Comparison of ENCODE assay signal across 10 cellular contexts in genomic region chr2:195304310-195304709, GRCh38.
A peak's percentile ranks its signal among the peaks of the same experiment; 100 is the strongest.
DNase-seq lines count a peak whose midpoint lies in the region; ATAC-seq, FAIRE-seq and TF ChIP-seq lines count a peak whose summit lies in the region.
"Had no signal": no experiment of that assay in that cellular context is flagged by ENCODE, and none has a peak within 500 bp of the region (broad histone marks: within the 10 kb centered on the region; RNA-seq: fewer than 3 reads in every experiment).

No MANE protein-coding gene starts in this region.

- DNase-seq in Caki2 (ENCODE audit: low read depth) (peak; percentile 12), GM23338 (ENCODE audit: low spot score) (peak; percentile 76), fibroblast of lung (ENCODE audit: low read depth in 2 of 2) (peak; percentile 11 to 36), HTR-8/SVneo (ENCODE audit: insufficient read length, low spot score) (no peak), DMS153 treated with DMSO at 0.1 percent for 48 hours (lab: John Stamatoyannopoulos, UW; ENCODE audit: unreplicated experiment) (no peak), gastrocnemius medialis (no peak), HuH-7.5 (ENCODE audit: low spot score) (no peak)
- DNase-seq: naive B cell had no signal

- H3K9me3 ChIP-seq in OCI-LY3 (ENCODE audit: insufficient read depth, low read length) (no peaks in the 10 kb centered on the region), fibroblast of lung (ENCODE audit: control insufficient read depth, insufficient read depth, low read depth, low read length) (no peaks in the 10 kb centered on the region), gastrocnemius medialis (no peaks in the 10 kb centered on the region)

- H3K4me1 Mint-ChIP-seq in GM23338: peaks cover 21% of the 10 kb centered on the region

- no peak overlapping the region for H3K4me2 ChIP-seq in GM23338
- peak overlapping the region; percentile 27; the same call in 1 of the 2 replicates for H3K4me2 ChIP-seq in OCI-LY3 (ENCODE audit: low read length)
- no peak overlapping the region for H3K4me2 ChIP-seq in fibroblast of lung (ENCODE audit: extremely low read depth, insufficient read depth, low read length)

- H3K27me3 ChIP-seq in GM23338 (ENCODE audit: insufficient read depth) (peaks cover 34% of the 10 kb centered on the region), OCI-LY3 (ENCODE audit: low read depth, low read length) (no peaks in the 10 kb centered on the region), fibroblast of lung (ENCODE audit: control insufficient read depth, insufficient read depth, low read length) (no peaks in the 10 kb centered on the region), gastrocnemius medialis (no peaks in the 10 kb centered on the region)

- TF ChIP-seq POLR2A in gastrocnemius medialis (IDR thresholded peaks at IDR 0.05): no peak

- FAIRE-seq in HTR-8/SVneo (lab: Jason Lieb, UNC): no peak
- FAIRE-seq: GM12891 had no signal

- no peak overlapping the region for H2AFZ ChIP-seq in GM23338
- no peak overlapping the region for H2AFZ ChIP-seq in OCI-LY3 (ENCODE audit: low read depth, low read length)
- H2AFZ ChIP-seq in fibroblast of lung (ENCODE audit: low read length): no peak overlapping the region

- no peaks in the 10 kb centered on the region for H3K79me2 ChIP-seq in GM23338 (replicated peaks; ENCODE audit: insufficient read depth)
- H3K79me2 ChIP-seq in OCI-LY3 (ENCODE audit: low read length): no peaks in the 10 kb centered on the region
- no peaks in the 10 kb centered on the region for H3K79me2 ChIP-seq in fibroblast of lung (ENCODE audit: control insufficient read depth, insufficient read depth, low read length)

- no peak overlapping the region for H3K27ac ChIP-seq in GM23338 (ENCODE audit: low read depth)
- H3K27ac ChIP-seq in OCI-LY3 (ENCODE audit: low read length): no peak overlapping the region
- H3K27ac ChIP-seq in fibroblast of lung (ENCODE audit: insufficient read depth, low read length): no peak overlapping the region
- no peak overlapping the region for H3K27ac ChIP-seq in gastrocnemius medialis

- no peaks in the 10 kb centered on the region for H4K20me1 ChIP-seq in GM23338 (replicated peaks; ENCODE audit: insufficient read depth)
- H4K20me1 ChIP-seq in OCI-LY3 (ENCODE audit: insufficient read depth, low read length): no peaks in the 10 kb centered on the region
- no peaks in the 10 kb centered on the region for H4K20me1 ChIP-seq in fibroblast of lung (ENCODE audit: control insufficient read depth, extremely low read depth, insufficient read depth, low read length)

- H3K4me3 Mint-ChIP-seq in GM23338: no peak overlapping the region
- H3K4me3 Mint-ChIP-seq: naive B cell had no signal

- intact Hi-C loops in gastrocnemius medialis (cut with DNase I; ENCODE audit: low total_unique reads): no loop called here

- TF ChIP-seq CTCF in GM23338 (conservative IDR thresholded peaks at IDR 0.05; ENCODE audit: low read depth in 2 of 2) (peak; percentile 60 to 87), OCI-LY3 (IDR thresholded peaks at IDR 0.05; ENCODE audit: low read depth, low read length) (peak; percentile 59), fibroblast of lung (conservative IDR thresholded peaks at IDR 0.05 in 1 of 2, IDR thresholded peaks at IDR 0.05 in 1 of 2; ENCODE audit: low read depth in 1 of 2, low read length in 2 of 2) (peak; percentile 27 to 42), gastrocnemius medialis (IDR thresholded peaks at IDR 0.05 in 4 of 5, conservative IDR thresholded peaks at IDR 0.05 in 1 of 5) (no peak)

- ATAC-seq in GM23338 (peak; percentile 84), gastrocnemius medialis (no peak)

- H3K9ac ChIP-seq in OCI-LY3 (ENCODE audit: low read length) (no peak overlapping the region), fibroblast of lung (ENCODE audit: insufficient read depth, low read length) (no peak overlapping the region)

- in situ Hi-C loops in Caki2 (cut with HindIII; ENCODE audit: low pct_unique_long_range_greater_than_20kb, low sequenced_read_pairs): no loop called here
- in situ Hi-C loops in gastrocnemius medialis (cut with MboI; ENCODE audit: low sequenced_read_pairs in 4 of 4): no loop called here

- H3K27ac Mint-ChIP-seq in GM23338: no peak overlapping the region
- H3K27ac Mint-ChIP-seq: naive B cell had no signal

- no peaks in the 10 kb centered on the region for H3K36me3 Mint-ChIP-seq in GM23338 (ENCODE audit: low read depth)
- H3K36me3 Mint-ChIP-seq: naive B cell had no signal

- no peaks in the 10 kb centered on the region for H3K9me3 Mint-ChIP-seq in GM23338

- H3F3A ChIP-seq in GM23338 (replicated peaks; ENCODE audit: low read depth): no peaks in the 10 kb centered on the region

- H3K36me3 ChIP-seq in GM23338 (ENCODE audit: insufficient read depth) (no peaks in the 10 kb centered on the region), OCI-LY3 (replicated peaks; ENCODE audit: low read depth, low read length) (no peaks in the 10 kb centered on the region), fibroblast of lung (ENCODE audit: control insufficient read depth, insufficient read depth, low read length) (no peaks in the 10 kb centered on the region), gastrocnemius medialis (no peaks in the 10 kb centered on the region)

- H3K27me3 Mint-ChIP-seq in GM23338 (ENCODE audit: insufficient read depth, low read depth, poor library complexity): peaks cover 3% of the 10 kb centered on the region

- peaks cover 35% of the 10 kb centered on the region for H3K4me1 ChIP-seq in GM23338 (ENCODE audit: insufficient read depth)
- peaks cover 3% of the 10 kb centered on the region; the same call in 1 of the 2 replicates for H3K4me1 ChIP-seq in OCI-LY3 (ENCODE audit: low read length)
- H3K4me1 ChIP-seq in fibroblast of lung (ENCODE audit: control insufficient read depth, extremely low read depth, insufficient read depth, low read length): no peaks in the 10 kb centered on the region
- no peaks in the 10 kb centered on the region for H3K4me1 ChIP-seq in gastrocnemius medialis

- no peaks in the 10 kb centered on the region for H3K9me2 ChIP-seq in GM23338 (ENCODE audit: insufficient read depth)

- no peak overlapping the region for H3K4me3 ChIP-seq in GM23338
- no peak overlapping the region for H3K4me3 ChIP-seq in OCI-LY3 (ENCODE audit: low read length)
- no peak overlapping the region for H3K4me3 ChIP-seq in fibroblast of lung (replicated peaks in 1 of 4; ENCODE audit: control extremely low read depth in 1 of 4, insufficient read depth in 1 of 4, low read depth in 3 of 4, low read length in 4 of 4)
- no peak overlapping the region for H3K4me3 ChIP-seq in gastrocnemius medialis

TF ChIP-seq in GM23338, 12 proteins besides CTCF, POLR2A, EP300 and RAD21:
- TF ChIP-seq EZH2 (IDR thresholded peaks at IDR 0.05; ENCODE audit: low read depth, unreplicated experiment) (no peak), ZNF462 (CRISPR knock-in tag; IDR thresholded peaks at IDR 0.05) (0 out of 2 replicates have a peak, but pooled peaks have one; percentile 36)

Comparison
In these comparisons a context has a peak if more than half of its experiments do, and no peak if none do; other contexts are left out.
1. DNase-seq: peak in Caki2 (single experiment), GM23338 (single experiment) and fibroblast of lung (2 of 2); none in HTR-8/SVneo (single experiment), DMS153 treated with DMSO at 0.1 percent for 48 hours (single experiment), gastrocnemius medialis (0 of 2) and HuH-7.5 (single experiment).
2. CTCF ChIP-seq: peak in GM23338 (2 of 2), OCI-LY3 (single experiment) and fibroblast of lung (2 of 2); none in gastrocnemius medialis (0 of 5).